Comparison of ENCODE assay signal across 9 cellular contexts in genomic region chr10:21364196-21365114, GRCh38.
DNase-seq lines count a peak whose midpoint lies in the region; ATAC-seq and TF ChIP-seq lines count a peak whose summit lies in the region.
"Had no signal": no experiment of that assay in that cellular context is flagged by ENCODE, and none has a peak within 500 bp of the region (broad histone marks: within the 10 kb centered on the region; RNA-seq: fewer than 3 reads in every experiment).

No MANE protein-coding gene starts in this region.

- H3K36me3 Mint-ChIP-seq in activated CD8-positive, alpha-beta T cell treated with anti-CD3 and anti-CD28 coated beads for 36 hours (ENCODE audit: low read depth) = no peaks in the 10 kb centered on the region
- no peaks in the 10 kb centered on the region for H3K36me3 Mint-ChIP-seq in CD14-positive monocyte

- no peaks in the 10 kb centered on the region for H3K27me3 Mint-ChIP-seq in activated CD8-positive, alpha-beta T cell treated with anti-CD3 and anti-CD28 coated beads for 36 hours
- peaks cover 0 to 3% (median 2%) of the 10 kb centered on the region in 3 donors for H3K27me3 Mint-ChIP-seq in CD14-positive monocyte (ENCODE audit: low read depth in 3 of 3)

- no peaks in the 10 kb centered on the region for H3K4me1 Mint-ChIP-seq in activated CD8-positive, alpha-beta T cell treated with anti-CD3 and anti-CD28 coated beads for 36 hours (ENCODE audit: low read depth)
- H3K4me1 Mint-ChIP-seq in CD14-positive monocyte = peaks cover 13% of the 10 kb centered on the region

- CTCF ChIA-PET in activated CD8-positive, alpha-beta T cell treated with anti-CD3 and anti-CD28 coated beads for 36 hours (lab: Charles Lee) = no interaction called here

- no peak overlapping the region for H3K27ac Mint-ChIP-seq in activated CD8-positive, alpha-beta T cell treated with anti-CD3 and anti-CD28 coated beads for 36 hours
- H3K27ac Mint-ChIP-seq in CD14-positive monocyte = no peak overlapping the region

- no peak overlapping the region for H3K4me3 Mint-ChIP-seq in activated CD8-positive, alpha-beta T cell treated with anti-CD3 and anti-CD28 coated beads for 36 hours
- no peak overlapping the region for H3K4me3 Mint-ChIP-seq in CD14-positive monocyte

- in situ Hi-C loops in G401 (cut with HindIII; ENCODE audit: low sequenced_read_pairs) = no loop called here
- in situ Hi-C loops in GM13977 (cut with MboI; ENCODE audit: low pct_unique_long_range_greater_than_20kb, low sequenced_read_pairs, unreplicated experiment) = no loop called here

- intact Hi-C loops in activated CD8-positive, alpha-beta T cell treated with anti-CD3 and anti-CD28 coated beads for 36 hours (cut with micrococcal nuclease) = no loop called here
- intact Hi-C loops in CD14-positive monocyte (cut with micrococcal nuclease) = no loop called here

- TF ChIP-seq CTCF in GM13977 (IDR thresholded peaks at IDR 0.05; ENCODE audit: extremely low read depth, insufficient read depth, missing control alignments) (no peak), CD14-positive monocyte (IDR thresholded peaks at IDR 0.05) (no peak)
- TF ChIP-seq CTCF in activated CD8-positive, alpha-beta T cell treated with anti-CD3 and anti-CD28 coated beads for 36 hours (IDR thresholded peaks at IDR 0.05) = no peak

- H3K9me3 Mint-ChIP-seq in activated CD8-positive, alpha-beta T cell treated with anti-CD3 and anti-CD28 coated beads for 36 hours = no peaks in the 10 kb centered on the region
- peaks cover 0 to 4% (median 0%) of the 10 kb centered on the region in 7 donors for H3K9me3 Mint-ChIP-seq in CD14-positive monocyte

- ATAC-seq in HG03280 (IDR thresholded peaks at IDR 0.05; ENCODE audit: unreplicated experiment) = no peak
- ATAC-seq in activated CD8-positive, alpha-beta T cell treated with anti-CD3 and anti-CD28 coated beads for 36 hours = no peak

- DNase-seq in G401 (ENCODE audit: low spot score) (peak; percentile 48), SW480 (ENCODE audit: low spot score) (peak; percentile 68), glomerular visceral epithelial cell (ENCODE audit: extremely low spot score) (peak; percentile 74), pulmonary artery endothelial cell (ENCODE audit: low read depth, low spot score) (peak; percentile 85), GM13977 (ENCODE audit: low spot score) (no peak), CD14-positive monocyte (ENCODE audit: low spot score) (no peak)
- DNase-seq in activated CD8-positive, alpha-beta T cell treated with anti-CD3 and anti-CD28 coated beads for 36 hours = no peak
- DNase-seq: NCI-H2171 treated with DMSO at 0.1 percent for 48 hours had no signal

- POLR2A ChIA-PET in activated CD8-positive, alpha-beta T cell treated with anti-CD3 and anti-CD28 coated beads for 36 hours (lab: Charles Lee) = no interaction called here

Comparison
In these comparisons a context has a peak if more than half of its experiments do, and no peak if none do; other contexts are left out.
1. DNase-seq: peak in G401 (single experiment), SW480 (single experiment), glomerular visceral epithelial cell (single experiment) and pulmonary artery endothelial cell (single experiment); none in GM13977 (single experiment), activated CD8-positive, alpha-beta T cell treated with anti-CD3 and anti-CD28 coated beads for 36 hours (single experiment) and CD14-positive monocyte (single experiment).